17 cellular contexts compared by ENCODE assay signal in genomic region chr1:230861970-230862595, GRCh38. TPM values are rescaled to one million over a fixed set of nuclear protein-coding genes. Genes with fewer than 3 reads are reported as not detected.
DNase-seq lines count a peak whose midpoint lies in the region; ATAC-seq and TF ChIP-seq lines count a peak whose summit lies in the region.
"Had no signal": no experiment of that assay in that cellular context is flagged by ENCODE, and none has a peak within 500 bp of the region (broad histone marks: within the 10 kb centered on the region; RNA-seq: fewer than 3 reads in every experiment).

No MANE protein-coding gene starts in this region.

- peaks cover 0 to under 1% (median 0%) of the 10 kb centered on the region in 7 donors for H3K27me3 ChIP-seq in heart right ventricle
- no peaks in the 10 kb centered on the region for H3K27me3 ChIP-seq in sigmoid colon
- H3K27me3 ChIP-seq: uterus had no signal

- H3K27me3 Mint-ChIP-seq in HFFc6 (ENCODE audit: insufficient read depth): no peaks in the 10 kb centered on the region; the same call in 1 of the 2 replicates
- H3K27me3 Mint-ChIP-seq in chondrocyte (ENCODE audit: low read depth): no peaks in the 10 kb centered on the region

- peak overlapping the region; percentile 60 for H3K4me3 Mint-ChIP-seq in HFFc6
- H3K4me3 Mint-ChIP-seq in chondrocyte (ENCODE audit: unreplicated experiment): peak overlapping the region; percentile 63
- H3K4me3 Mint-ChIP-seq: activated naive CD8-positive, alpha-beta T cell treated with anti-CD3 and anti-CD28 coated beads for 36 hours; dendritic cell treated with granulocyte-macrophage colony-stimulating factor and Interleukin-4, amounts not matched to agents 40 ng/mL and 50 ng/mL, for 4 days; stimulated activated naive B cell treated with anti-CD40 and anti-IgM and Interleukin-4, amounts not matched to agents 10 μg/mL and 1 μg/mL and 100 μg/mL, for 72 hours had no signal

- no peak overlapping the region for H3K4me3 ChIP-seq in heart right ventricle
- no peak overlapping the region for H3K4me3 ChIP-seq in sigmoid colon
- H3K4me3 ChIP-seq: uterus had no signal

- no peak for TF ChIP-seq EP300 in sigmoid colon (IDR thresholded peaks at IDR 0.05)

- H3K27ac ChIP-seq in heart right ventricle: peak overlapping the region in 8 of 10 donors; percentile 34 to 96 (median 63)
- H3K27ac ChIP-seq in sigmoid colon: peak overlapping the region in 3 of 4 donors; percentile 15 to 95 (median 92)
- H3K27ac ChIP-seq: uterus had no signal

- H3K9me3 Mint-ChIP-seq in HFFc6: no peaks in the 10 kb centered on the region
- H3K9me3 Mint-ChIP-seq in chondrocyte (ENCODE audit: low read depth): no peaks in the 10 kb centered on the region
- H3K9me3 Mint-ChIP-seq: activated naive CD8-positive, alpha-beta T cell treated with anti-CD3 and anti-CD28 coated beads for 36 hours; dendritic cell treated with granulocyte-macrophage colony-stimulating factor and Interleukin-4, amounts not matched to agents 40 ng/mL and 50 ng/mL, for 4 days; stimulated activated naive B cell treated with anti-CD40 and anti-IgM and Interleukin-4, amounts not matched to agents 10 μg/mL and 1 μg/mL and 100 μg/mL, for 72 hours had no signal

- H3K27ac Mint-ChIP-seq in HFFc6 (peak overlapping the region; percentile 76), chondrocyte (ENCODE audit: unreplicated experiment) (peak overlapping the region; percentile 73)
- H3K27ac Mint-ChIP-seq: activated naive CD8-positive, alpha-beta T cell treated with anti-CD3 and anti-CD28 coated beads for 36 hours; dendritic cell treated with granulocyte-macrophage colony-stimulating factor and Interleukin-4, amounts not matched to agents 40 ng/mL and 50 ng/mL, for 4 days; stimulated activated naive B cell treated with anti-CD40 and anti-IgM and Interleukin-4, amounts not matched to agents 10 μg/mL and 1 μg/mL and 100 μg/mL, for 72 hours had no signal

- no peak for TF ChIP-seq CTCF in HFFc6 (IDR thresholded peaks at IDR 0.05)
- TF ChIP-seq CTCF in chondrocyte (IDR thresholded peaks at IDR 0.05): no peak
- no peak for TF ChIP-seq CTCF in heart right ventricle (IDR thresholded peaks at IDR 0.05)
- no peak for TF ChIP-seq CTCF in sigmoid colon (IDR thresholded peaks at IDR 0.05)

- H3K4me1 ChIP-seq in heart right ventricle (peaks cover 32 to 100% (median 86%) of the 10 kb centered on the region in 9 donors), sigmoid colon (peaks cover 0 to 97% (median 90%) of the 10 kb centered on the region in 4 donors)

- H3K4me1 Mint-ChIP-seq in HFFc6 (ENCODE audit: low read depth) (peaks cover 97% of the 10 kb centered on the region), chondrocyte (ENCODE audit: low read depth) (peaks cover 90% of the 10 kb centered on the region)

- intact Hi-C loops in heart right ventricle (cut with DNase I): loop anchor here in 4 of 10 donors (2.0 to 10.0 kb wide), 3 partner anchors 13 to 55 kb away; no protein-coding TSS in a partner anchor
- intact Hi-C loops in sigmoid colon (cut with DNase I): no loop called here

- ATAC-seq in heart right ventricle: peak in 5 of 8 donors; percentile 22 to 79 (median 64)
- ATAC-seq in HG02938 (IDR thresholded peaks at IDR 0.05; ENCODE audit: unreplicated experiment): no peak
- ATAC-seq: stimulated activated naive B cell treated with anti-CD40 and anti-IgM and Interleukin-4, amounts not matched to agents 10 μg/mL and 1 μg/mL and 100 μg/mL, for 72 hours had no signal

- DNase-seq in HFFc6 (peak; percentile 75), chondrocyte (ENCODE audit: low spot score) (no peak), heart right ventricle (no peak), sigmoid colon (no peak), NCI-H1436 treated with DMSO at 0.1 percent for 48 hours (lab: John Stamatoyannopoulos, UW) (no peak), retina (no peak)
- no peak for DNase-seq in activated CD8-positive, alpha-beta memory T cell treated with anti-CD3 and anti-CD28 coated beads for 24 hours
- DNase-seq: activated CD4-positive, alpha-beta T cell treated with anti-CD3 and anti-CD28 coated beads, Interleukin-2, amount 50 U/mL, for 1 hour; activated naive CD8-positive, alpha-beta T cell treated with anti-CD3 and anti-CD28 coated beads for 36 hours; activated T-cell treated with anti-CD3 and anti-CD28 coated beads, Interleukin-2, amount 50 U/mL, for 1 hour; GOT3; NCI-H2029; NCI-H526; stimulated activated naive B cell treated with anti-CD40 and anti-IgM and Interleukin-4, amounts not matched to agents 10 μg/mL and 1 μg/mL and 100 μg/mL, for 72 hours; uterus had no signal

- WGBS in heart right ventricle, 2 donors: 54 to 57% methylated on average over 4 of the region's 4 CpGs
- WGBS in sigmoid colon, 2 donors: 90 to 91% methylated on average over 4 of the region's 4 CpGs

- H3K9me3 ChIP-seq in heart right ventricle (no peaks in the 10 kb centered on the region), sigmoid colon (no peaks in the 10 kb centered on the region)
- H3K9me3 ChIP-seq: uterus had no signal

- H3K36me3 Mint-ChIP-seq in HFFc6 (ENCODE audit: low read depth) (peaks cover 53% of the 10 kb centered on the region), chondrocyte (ENCODE audit: low read depth) (peaks cover 49% of the 10 kb centered on the region)
- H3K36me3 Mint-ChIP-seq: activated naive CD8-positive, alpha-beta T cell treated with anti-CD3 and anti-CD28 coated beads for 36 hours had no signal

- H3K36me3 ChIP-seq in heart right ventricle (peaks cover 0 to 9% (median 0%) of the 10 kb centered on the region in 9 donors), sigmoid colon (no peaks in the 10 kb centered on the region)
- H3K36me3 ChIP-seq: uterus had no signal

- TF ChIP-seq POLR2A in sigmoid colon (IDR thresholded peaks at IDR 0.05): no peak

RNA-seq across cellular contexts. Expression of gene C1orf198, which starts 6.2 kb away (rescaled TPM):
- 100 to 1,000 TPM in 1 of 6 experiments, 10 to 100 TPM in 5; 72.4 to 118 (median 88.4) TPM for total RNA-seq in HFFc6 (2021; fragmentation: NEBNext Ultra II Directional; extraction: Animal tissue kit (Norgen Biotek cat#: 25700))
- 474 to 505 TPM (median 492 TPM) in 3 replicates for total RNA-seq in chondrocyte
- total RNA-seq in heart right ventricle: 10 to 100 TPM; 33.4 to 66.0 (median 46.0) TPM
- polyA plus RNA-seq in heart right ventricle: 10 to 100 TPM; 26.0 to 36.4 TPM
- 10 to 100 TPM; 42.1 to 63.5 (median 55.5) TPM for total RNA-seq in sigmoid colon
- 10 to 100 TPM in 1 of 3 donors, 1 to 10 TPM in 2; 4.9 to 11.7 (median 6.6) TPM for polyA plus RNA-seq in sigmoid colon
